ENCODE assay signal across 21 cellular contexts in genomic region chr2:120964819-120965218, GRCh38.
DNase-seq lines count a peak whose midpoint lies in the region; ATAC-seq, FAIRE-seq and TF ChIP-seq lines count a peak whose summit lies in the region.
"Had no signal": no experiment of that assay in that cellular context is flagged by ENCODE, and none has a peak within 500 bp of the region (broad histone marks: within the 10 kb centered on the region; RNA-seq: fewer than 3 reads in every experiment).

No MANE protein-coding gene starts in this region.

- DNase-seq in AG08396 (ENCODE audit: low spot score), result peak; percentile 43
- no peak for DNase-seq in HTR-8/SVneo (ENCODE audit: insufficient read length, low spot score)
- DNase-seq in astrocyte of the hippocampus (ENCODE audit: low read depth, low spot score), result peak; percentile 73
- peak; percentile 26 for DNase-seq in mesenchymal stem cell
- no peak for DNase-seq in upper lobe of left lung
- no peak for DNase-seq in activated T-cell treated with anti-CD3 and anti-CD28 coated beads, Interleukin-2, amount 50 U/mL, for 1 hour
- DNase-seq: ACHN, DMS 273 treated with DMSO at 0.1 percent for 48 hours, GOT3, MM.1S, NCI-H1105 treated with DMSO at 0.1 percent for 48 hours, NCI-H187 treated with DMSO at 0.1 percent for 48 hours, NCI-H446 treated with DMSO at 0.1 percent for 48 hours, NCI-H774 had no signal

- H2AK5ac ChIP-seq in mesenchymal stem cell (ENCODE audit: low read length, severe bottlenecking), result no peak overlapping the region

- H2BK12ac ChIP-seq in mesenchymal stem cell (ENCODE audit: low read length in 2 of 2), result no peak overlapping the region

- no peak overlapping the region for H4K8ac ChIP-seq in mesenchymal stem cell (ENCODE audit: low read length)

- TF ChIP-seq EP300 in upper lobe of left lung (IDR thresholded peaks at IDR 0.05), result no peak

- peak; percentile 33 for FAIRE-seq in HTR-8/SVneo (lab: Jason Lieb, UNC)
- FAIRE-seq: GM18507, HepG2 had no signal

- no peak for TF ChIP-seq POLR2A in upper lobe of left lung (IDR thresholded peaks at IDR 0.05)

- no peak overlapping the region for H3K14ac ChIP-seq in mesenchymal stem cell (ENCODE audit: low read length in 2 of 2)

- H3K4me1 ChIP-seq in mesenchymal stem cell (ENCODE audit: control insufficient read depth, insufficient read depth, low read depth, low read length) (peaks cover 12% of the 10 kb centered on the region), upper lobe of left lung (no peaks in the 10 kb centered on the region)
- H3K4me1 ChIP-seq: SJSA1 had no signal

- no peak overlapping the region for H3K9ac ChIP-seq in mesenchymal stem cell (ENCODE audit: low read length)
- H3K9ac ChIP-seq: BLaER1 treated with 17β-estradiol and CSF1 and Interleukin-3, amounts not matched to agents 10 nM and 100 nM had no signal

- 74% methylated on average over 2 of the region's 2 CpGs for WGBS in mesenchymal stem cell
- 83% methylated on average over 2 of the region's 2 CpGs; no CpG with 5 or more reads in 1 of the 2 donors for WGBS in upper lobe of left lung, 2 donors

- H2BK15ac ChIP-seq in mesenchymal stem cell (ENCODE audit: low read depth, poor library complexity, severe bottlenecking), result no peak overlapping the region

- no peaks in the 10 kb centered on the region for H3K27me3 ChIP-seq in mesenchymal stem cell (ENCODE audit: control insufficient read depth in 1 of 2, insufficient read depth in 1 of 2, low read length in 2 of 2)
- no peaks in the 10 kb centered on the region for H3K27me3 ChIP-seq in upper lobe of left lung
- H3K27me3 ChIP-seq: BLaER1 treated with 17β-estradiol and CSF1 and Interleukin-3, amounts not matched to agents 10 nM and 100 nM; SJSA1 had no signal

- no peak overlapping the region for H3K4me3 ChIP-seq in mesenchymal stem cell (ENCODE audit: insufficient read depth in 1 of 2, low read depth in 1 of 2, low read length in 2 of 2)
- no peak overlapping the region for H3K4me3 ChIP-seq in upper lobe of left lung
- H3K4me3 ChIP-seq: BLaER1 treated with 17β-estradiol and CSF1 and Interleukin-3, amounts not matched to agents 10 nM and 100 nM; SJSA1 had no signal

- H3K9me3 ChIP-seq in mesenchymal stem cell (ENCODE audit: control insufficient read depth, low read length), result no peaks in the 10 kb centered on the region
- no peaks in the 10 kb centered on the region for H3K9me3 ChIP-seq in upper lobe of left lung
- H3K9me3 ChIP-seq: SJSA1 had no signal

- peaks cover 6% of the 10 kb centered on the region for H3K79me1 ChIP-seq in mesenchymal stem cell (replicated peaks; ENCODE audit: low read length, poor library complexity, severe bottlenecking)

- no peak overlapping the region for H2BK5ac ChIP-seq in mesenchymal stem cell (ENCODE audit: low read depth, low read length, poor library complexity, severe bottlenecking)

- no peak overlapping the region for H3K4me2 ChIP-seq in mesenchymal stem cell (ENCODE audit: low read length, poor library complexity, severe bottlenecking)

- no peak for TF ChIP-seq CTCF in upper lobe of left lung (IDR thresholded peaks at IDR 0.05)

- H3K18ac ChIP-seq in mesenchymal stem cell (ENCODE audit: low read depth in 1 of 2, low read length in 2 of 2), result no peak overlapping the region

- H2AFZ ChIP-seq in mesenchymal stem cell (ENCODE audit: low read depth, low read length), result no peak overlapping the region

- no peak overlapping the region for H3K23ac ChIP-seq in mesenchymal stem cell (ENCODE audit: low read length in 2 of 2)

- no peak overlapping the region for H2BK120ac ChIP-seq in mesenchymal stem cell (ENCODE audit: low read depth, low read length)

- peaks cover 12 to 56% of the 10 kb centered on the region in 2 experiments for H3K36me3 ChIP-seq in mesenchymal stem cell (ENCODE audit: control insufficient read depth in 1 of 2, insufficient read depth in 2 of 2, low read depth in 1 of 2, low read length in 2 of 2)
- H3K36me3 ChIP-seq in upper lobe of left lung, result no peaks in the 10 kb centered on the region
- H3K36me3 ChIP-seq: BLaER1 treated with 17β-estradiol and CSF1 and Interleukin-3, amounts not matched to agents 10 nM and 100 nM had no signal

- H3K27ac ChIP-seq in mesenchymal stem cell (ENCODE audit: low read length, poor library complexity, severe bottlenecking), result no peak overlapping the region
- H3K27ac ChIP-seq in upper lobe of left lung, result no peak overlapping the region
- H3K27ac ChIP-seq: BLaER1 treated with 17β-estradiol and CSF1 and Interleukin-3, amounts not matched to agents 10 nM and 100 nM; RWPE1; SJSA1 had no signal

- no peak overlapping the region for H4K91ac ChIP-seq in mesenchymal stem cell (ENCODE audit: low read length)

- no peak overlapping the region for H3K4ac ChIP-seq in mesenchymal stem cell (ENCODE audit: low read depth in 1 of 2, low read length in 2 of 2)

- ATAC-seq in upper lobe of left lung (ENCODE audit: low FRiP score in 2 of 2) (no peak), GM21825 (IDR thresholded peaks at IDR 0.05; ENCODE audit: unreplicated experiment) (no peak), GM19023 (IDR thresholded peaks at IDR 0.05; ENCODE audit: unreplicated experiment) (no peak)
- ATAC-seq: HepG2 had no signal

Comparison
In these comparisons a context has a peak if more than half of its experiments do, and no peak if none do; other contexts are left out.
1. DNase-seq: peak in AG08396 (single experiment), astrocyte of the hippocampus (single experiment) and mesenchymal stem cell (single experiment); none in HTR-8/SVneo (single experiment), upper lobe of left lung (0 of 2) and activated T-cell treated with anti-CD3 and anti-CD28 coated beads, Interleukin-2, amount 50 U/mL, for 1 hour (single experiment).